22 cellular contexts compared by ENCODE assay signal in the genomic region with DNA sequence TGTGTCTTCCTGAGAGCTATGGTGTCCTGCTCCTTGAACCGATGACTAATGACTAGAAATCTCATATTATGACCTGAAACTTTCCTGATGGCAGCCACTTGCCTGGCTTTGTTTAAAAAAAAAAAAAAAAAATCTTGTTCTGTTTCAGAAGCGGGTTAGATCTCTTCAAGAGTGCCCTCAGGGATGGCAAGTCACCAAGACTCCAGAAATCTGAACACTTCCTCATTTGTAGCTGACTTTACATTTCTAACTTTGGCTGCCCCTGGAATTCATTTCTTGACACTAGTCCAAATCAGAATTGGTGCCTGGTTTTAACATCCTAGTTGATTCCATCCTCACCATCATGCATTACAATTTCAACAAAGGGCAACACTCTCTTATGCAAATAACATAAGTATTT.
DNase-seq lines count a peak whose midpoint lies in the region; ATAC-seq and TF ChIP-seq lines count a peak whose summit lies in the region.
"Had no signal": no experiment of that assay in that cellular context is flagged by ENCODE, and none has a peak within 500 bp of the region (broad histone marks: within the 10 kb centered on the region; RNA-seq: fewer than 3 reads in every experiment).

No MANE protein-coding gene starts in this region.

- ATAC-seq in heart left ventricle, result peak in 1 of 4 donors; percentile 37
- no peak for ATAC-seq in Right ventricle myocardium inferior
- ATAC-seq in stimulated activated naive CD8-positive, alpha-beta T cell treated with anti-CD3 and anti-CD28 coated beads, Interleukin-15, Interleukin-2, amounts not matched to agents 100 U/mL and 50 U/mL, for 24 hours, result no peak
- ATAC-seq in GM21717 (IDR thresholded peaks at IDR 0.05; ENCODE audit: unreplicated experiment), result no peak
- ATAC-seq in activated CD4-positive, CD25-positive, alpha-beta regulatory T cell treated with anti-CD3 and anti-CD28 coated beads, Interleukin-2, amount 50 U/mL, for 24 hours, result no peak
- ATAC-seq: A549, right lobe of liver had no signal

- TF ChIP-seq POLR2A in heart left ventricle (IDR thresholded peaks at IDR 0.05) (no peak), uterus (IDR thresholded peaks at IDR 0.05) (no peak)

- no peak for TF ChIP-seq CTCF in heart left ventricle (IDR thresholded peaks at IDR 0.05)
- TF ChIP-seq CTCF in ascending aorta (IDR thresholded peaks at IDR 0.05), result no peak
- no peak for TF ChIP-seq CTCF in nephron progenitor cell (IDR thresholded peaks at IDR 0.05)
- TF ChIP-seq CTCF in uterus (IDR thresholded peaks at IDR 0.05), result no peak

- H3K9me3 ChIP-seq in heart left ventricle (peaks cover 0 to 12% (median 0%) of the 10 kb centered on the region in 12 donors), ascending aorta (no peaks in the 10 kb centered on the region), uterus (no peaks in the 10 kb centered on the region)
- H3K9me3 ChIP-seq: A549, BLaER1, colonic mucosa, right lobe of liver had no signal

- no peaks in the 10 kb centered on the region for H3K4me1 Mint-ChIP-seq in nephron progenitor cell
- H3K4me1 Mint-ChIP-seq: activated naive CD8-positive, alpha-beta T cell treated with anti-CD3 and anti-CD28 coated beads for 36 hours had no signal

- H3K4me1 ChIP-seq in heart left ventricle (peaks cover 0 to 9% (median 0%) of the 10 kb centered on the region in 12 donors), ascending aorta (peaks cover 0 to 2% of the 10 kb centered on the region in 2 donors), uterus (no peaks in the 10 kb centered on the region)
- H3K4me1 ChIP-seq: A549, BLaER1, colonic mucosa, right lobe of liver had no signal

- no peaks in the 10 kb centered on the region for H3K36me3 Mint-ChIP-seq in nephron progenitor cell (ENCODE audit: low read depth)
- H3K36me3 Mint-ChIP-seq: activated naive CD8-positive, alpha-beta T cell treated with anti-CD3 and anti-CD28 coated beads for 36 hours; brain had no signal

- intact Hi-C loops in heart left ventricle (cut with DNase I) (no loop called here), Right ventricle myocardium inferior (cut with DNase I) (no loop called here), ascending aorta (cut with DNase I) (no loop called here), uterus (cut with DNase I; ENCODE audit: low total_unique reads) (no loop called here)

- peaks cover 10% of the 10 kb centered on the region for H3K9me3 Mint-ChIP-seq in nephron progenitor cell

- H3K27ac ChIP-seq in heart left ventricle, result peak overlapping the region in 10 of 12 donors; percentile 27 to 78 (median 48)
- peak overlapping the region; percentile 68 to 75 for H3K27ac ChIP-seq in ascending aorta
- H3K27ac ChIP-seq in uterus, result peak overlapping the region; percentile 20 to 71
- H3K27ac ChIP-seq: A549, BLaER1, colonic mucosa, right lobe of liver had no signal

- DNase-seq in heart left ventricle (no peak), Right ventricle myocardium inferior (ENCODE audit: missing footprints) (no peak), ascending aorta (ENCODE audit: low spot score in 2 of 2) (no peak), nephron progenitor cell (no peak), uterus (no peak)
- DNase-seq in stimulated activated naive CD8-positive, alpha-beta T cell treated with anti-CD3 and anti-CD28 coated beads, Interleukin-15, Interleukin-2, amounts not matched to agents 100 U/mL and 50 U/mL, for 24 hours, result no peak
- DNase-seq: activated CD4-positive, alpha-beta T cell treated with anti-CD3 and anti-CD28 coated beads for 48 hours; activated naive CD8-positive, alpha-beta T cell treated with anti-CD3 and anti-CD28 coated beads for 36 hours; colonic mucosa; endodermal cell; Kasumi-1; NCI-H1105; NCI-H2081 treated with DMSO at 0.1 percent for 48 hours; occipital lobe; right lobe of liver; T-helper 1 cell; trophoblast cell had no signal

- H3K4me3 ChIP-seq in heart left ventricle (peak overlapping the region in 3 of 12 donors; percentile 8 to 23 (median 15)), ascending aorta (peak overlapping the region in 1 of 2 donors; percentile 12), uterus (no peak overlapping the region)
- H3K4me3 ChIP-seq: A549, BLaER1, colonic mucosa, right lobe of liver had no signal

- H3K4me3 Mint-ChIP-seq in nephron progenitor cell, result no peak overlapping the region
- H3K4me3 Mint-ChIP-seq: activated naive CD8-positive, alpha-beta T cell treated with anti-CD3 and anti-CD28 coated beads for 36 hours; brain; endodermal cell had no signal

- H3K27me3 ChIP-seq in heart left ventricle (no peaks in the 10 kb centered on the region), ascending aorta (no peaks in the 10 kb centered on the region), uterus (no peaks in the 10 kb centered on the region)
- H3K27me3 ChIP-seq: BLaER1, colonic mucosa, right lobe of liver had no signal

- H3K27me3 Mint-ChIP-seq in nephron progenitor cell (ENCODE audit: low read depth, poor library complexity), result no peaks in the 10 kb centered on the region
- H3K27me3 Mint-ChIP-seq: activated naive CD8-positive, alpha-beta T cell treated with anti-CD3 and anti-CD28 coated beads for 36 hours had no signal

- H3K27ac Mint-ChIP-seq in nephron progenitor cell, result peak overlapping the region; percentile 19
- H3K27ac Mint-ChIP-seq: activated naive CD8-positive, alpha-beta T cell treated with anti-CD3 and anti-CD28 coated beads for 36 hours; endodermal cell had no signal

- WGBS in heart left ventricle, 4 donors, result 52 to 65% (median 61%) methylated on average over 2 of the region's 2 CpGs

- H3K36me3 ChIP-seq in heart left ventricle (no peaks in the 10 kb centered on the region), ascending aorta (no peaks in the 10 kb centered on the region), uterus (no peaks in the 10 kb centered on the region)
- H3K36me3 ChIP-seq: BLaER1, colonic mucosa, right lobe of liver had no signal
